Comparison of ENCODE assay signal across 10 cellular contexts in genomic region chr15:40055576-40056293, GRCh38. TPM values are rescaled to one million over a fixed set of nuclear protein-coding genes. Genes with fewer than 3 reads are reported as not detected.
DNase-seq lines count a peak whose midpoint lies in the region; ATAC-seq and TF ChIP-seq lines count a peak whose summit lies in the region.
"Had no signal": no experiment of that assay in that cellular context is flagged by ENCODE, and none has a peak within 500 bp of the region (broad histone marks: within the 10 kb centered on the region; RNA-seq: fewer than 3 reads in every experiment).

No MANE protein-coding gene starts in this region.

- H3K4me3 ChIP-seq in OCI-LY1 (ENCODE audit: low read depth, low read length, poor library complexity, severe bottlenecking) (no peak overlapping the region), spleen (no peak overlapping the region)
- H3K4me3 ChIP-seq: A549 had no signal

- TF ChIP-seq POLR2A in spleen (IDR thresholded peaks at IDR 0.05): no peak

- peak overlapping the region; percentile 73; the same call in 1 of the 2 replicates for H3K9ac ChIP-seq in OCI-LY1 (ENCODE audit: low read length)

- H3K27me3 ChIP-seq in OCI-LY1 (ENCODE audit: insufficient read depth, low read length) (no peaks in the 10 kb centered on the region), spleen (replicated peaks in 1 of 7) (no peaks in the 10 kb centered on the region)

- H3K79me2 ChIP-seq in OCI-LY1 (ENCODE audit: insufficient read depth, low read length): no peaks in the 10 kb centered on the region

- H3K4me1 ChIP-seq in OCI-LY1 (ENCODE audit: insufficient read depth, low read length, severe bottlenecking) (peaks cover 57% of the 10 kb centered on the region), spleen (peaks cover 24 to 62% (median 37%) of the 10 kb centered on the region in 6 donors)

- peak overlapping the region; percentile 96 for H3K27ac ChIP-seq in OCI-LY1 (ENCODE audit: low read depth, low read length, poor library complexity, severe bottlenecking)
- peak overlapping the region in 5 of 8 donors; percentile 26 to 81 (median 77) for H3K27ac ChIP-seq in spleen

- no peaks in the 10 kb centered on the region for H4K20me1 ChIP-seq in OCI-LY1 (ENCODE audit: insufficient read depth, low read length)

- H3K4me2 ChIP-seq in OCI-LY1 (ENCODE audit: low read length): peak overlapping the region; percentile 55; the same call in 1 of the 2 replicates
- H3K4me2 ChIP-seq: A549 had no signal

- no peaks in the 10 kb centered on the region for H3K9me2 ChIP-seq in OCI-LY1 (ENCODE audit: low read depth, low read length)

- no peak overlapping the region for H2AFZ ChIP-seq in OCI-LY1 (ENCODE audit: low read length)

- peak; percentile 42 for ATAC-seq in esophagus mucosa
- ATAC-seq: A549 had no signal

- 76 to 95% (median 78%) methylated on average over 4 to 14 of the region's 14 CpGs for WGBS in spleen, 5 donors

- H3F3A ChIP-seq in OCI-LY1 (ENCODE audit: insufficient read depth, low read length): peaks cover 18% of the 10 kb centered on the region; the same call in 1 of the 2 replicates

- DNase-seq in NCI-H2107 treated with DMSO at 0.1 percent for 48 hours (lab: John Stamatoyannopoulos, UW; ENCODE audit: unreplicated experiment) (peak; percentile 42), NCI-H2107 (lab: John Stamatoyannopoulos, UW) (no peak), spleen (peak; percentile 75), foreskin melanocyte (no peak), HEK293T (ENCODE audit: extremely low spot score) (no peak)
- DNase-seq in effector CD4-positive, alpha-beta T cell: no peak
- DNase-seq: activated CD8-positive, alpha-beta memory T cell treated with anti-CD3 and anti-CD28 coated beads, Interleukin-2, amount 50 U/mL, for 4 hours had no signal

- POLR2A ChIA-PET in HEK293T (lab: Yijun Ruan, JAX): interaction anchor here (1.6 kb wide), 1 partner anchor 9 kb away, joined by 3 read pairs; no protein-coding TSS in a partner anchor

- no peaks in the 10 kb centered on the region for H3K36me3 ChIP-seq in OCI-LY1 (ENCODE audit: insufficient read depth, low read length)
- peaks cover 0 to 14% (median 0%) of the 10 kb centered on the region in 6 donors for H3K36me3 ChIP-seq in spleen

- CTCF ChIA-PET in HEK293T (lab: Yijun Ruan, JAX): no interaction called here

- TF ChIP-seq CTCF in OCI-LY1 (IDR thresholded peaks at IDR 0.05; ENCODE audit: low read length) (no peak), spleen (IDR thresholded peaks at IDR 0.05 in 8 of 11, conservative IDR thresholded peaks at IDR 0.05 in 3 of 11) (no peak)

- intact Hi-C loops in spleen (cut with DNase I; ENCODE audit: low total_unique reads): no loop called here

- H3K9me3 ChIP-seq in OCI-LY1 (ENCODE audit: low read length) (no peaks in the 10 kb centered on the region), spleen (no peaks in the 10 kb centered on the region)
- H3K9me3 ChIP-seq: A549 had no signal

TF ChIP-seq in HEK293T, 16 proteins besides CTCF, POLR2A, EP300 and RAD21:
- no peak for TF ChIP-seq SUZ12 (IDR thresholded peaks at IDR 0.05)
- TF ChIP-seq LEF1 (IDR thresholded peaks at IDR 0.05; ENCODE audit: borderline replicate concordance): no peak
- no peak for TF ChIP-seq FOXM1 (IDR thresholded peaks at IDR 0.05; ENCODE audit: borderline replicate concordance)
- TF ChIP-seq SP1 (IDR thresholded peaks at IDR 0.05): no peak
- no peak for TF ChIP-seq NFRKB (IDR thresholded peaks at IDR 0.05)
- TF ChIP-seq TARDBP (IDR thresholded peaks at IDR 0.05): no peak
- no peak for TF ChIP-seq ZNF384 (IDR thresholded peaks at IDR 0.05)
- TF ChIP-seq L3MBTL2 (conservative IDR thresholded peaks at IDR 0.05): no peak
- no peak for TF ChIP-seq HDGF (IDR thresholded peaks at IDR 0.05; ENCODE audit: borderline replicate concordance)
- TF ChIP-seq BHLHE40 (IDR thresholded peaks at IDR 0.05; ENCODE audit: borderline replicate concordance): no peak
- TF ChIP-seq ELF4 (IDR thresholded peaks at IDR 0.05): no peak
- no peak for TF ChIP-seq FOXK2 (IDR thresholded peaks at IDR 0.05)
- no peak for TF ChIP-seq FOXA1 (IDR thresholded peaks at IDR 0.05)
- TF ChIP-seq, protein P1, sequence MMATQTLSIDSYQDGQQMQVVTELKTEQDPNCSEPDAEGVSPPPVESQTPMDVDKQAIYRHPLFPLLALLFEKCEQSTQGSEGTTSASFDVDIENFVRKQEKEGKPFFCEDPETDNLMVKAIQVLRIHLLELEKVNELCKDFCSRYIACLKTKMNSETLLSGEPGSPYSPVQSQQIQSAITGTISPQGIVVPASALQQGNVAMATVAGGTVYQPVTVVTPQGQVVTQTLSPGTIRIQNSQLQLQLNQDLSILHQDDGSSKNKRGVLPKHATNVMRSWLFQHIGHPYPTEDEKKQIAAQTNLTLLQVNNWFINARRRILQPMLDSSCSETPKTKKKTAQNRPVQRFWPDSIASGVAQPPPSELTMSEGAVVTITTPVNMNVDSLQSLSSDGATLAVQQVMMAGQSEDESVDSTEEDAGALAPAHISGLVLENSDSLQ (IDR thresholded peaks at IDR 0.05): no peak
- no peak for TF ChIP-seq ARNT (IDR thresholded peaks at IDR 0.05)
- TF ChIP-seq CTBP1 (IDR thresholded peaks at IDR 0.05; ENCODE audit: borderline replicate concordance): no peak

RNA-seq across cellular contexts. Expression of gene SRP14, which starts 16.8 kb away (rescaled TPM):
- total RNA-seq in esophagus mucosa: 99.7 TPM
- 100 to 1,000 TPM; 109 to 256 (median 145) TPM for total RNA-seq in spleen
- 100 to 1,000 TPM; 295 to 356 (median 353) TPM for polyA plus RNA-seq in spleen

RNA-seq across cellular contexts. Expression of gene BMF, which starts 52.9 kb away (rescaled TPM):
- 1.5 TPM for total RNA-seq in esophagus mucosa
- 10 to 100 TPM; 16.9 to 77.9 (median 36.1) TPM for total RNA-seq in spleen
- 10 to 100 TPM; 25.5 to 33.1 (median 27.7) TPM for polyA plus RNA-seq in spleen

Comparison
In these comparisons a context has a peak if more than half of its experiments do, and no peak if none do; other contexts are left out.
1. DNase-seq: peak in NCI-H2107 treated with DMSO at 0.1 percent for 48 hours (single experiment) and spleen (single experiment); none in NCI-H2107 (single experiment), foreskin melanocyte (single experiment), HEK293T (single experiment) and effector CD4-positive, alpha-beta T cell (single experiment).